ENCODE assay signal across 1 cellular context in the genomic region with DNA sequence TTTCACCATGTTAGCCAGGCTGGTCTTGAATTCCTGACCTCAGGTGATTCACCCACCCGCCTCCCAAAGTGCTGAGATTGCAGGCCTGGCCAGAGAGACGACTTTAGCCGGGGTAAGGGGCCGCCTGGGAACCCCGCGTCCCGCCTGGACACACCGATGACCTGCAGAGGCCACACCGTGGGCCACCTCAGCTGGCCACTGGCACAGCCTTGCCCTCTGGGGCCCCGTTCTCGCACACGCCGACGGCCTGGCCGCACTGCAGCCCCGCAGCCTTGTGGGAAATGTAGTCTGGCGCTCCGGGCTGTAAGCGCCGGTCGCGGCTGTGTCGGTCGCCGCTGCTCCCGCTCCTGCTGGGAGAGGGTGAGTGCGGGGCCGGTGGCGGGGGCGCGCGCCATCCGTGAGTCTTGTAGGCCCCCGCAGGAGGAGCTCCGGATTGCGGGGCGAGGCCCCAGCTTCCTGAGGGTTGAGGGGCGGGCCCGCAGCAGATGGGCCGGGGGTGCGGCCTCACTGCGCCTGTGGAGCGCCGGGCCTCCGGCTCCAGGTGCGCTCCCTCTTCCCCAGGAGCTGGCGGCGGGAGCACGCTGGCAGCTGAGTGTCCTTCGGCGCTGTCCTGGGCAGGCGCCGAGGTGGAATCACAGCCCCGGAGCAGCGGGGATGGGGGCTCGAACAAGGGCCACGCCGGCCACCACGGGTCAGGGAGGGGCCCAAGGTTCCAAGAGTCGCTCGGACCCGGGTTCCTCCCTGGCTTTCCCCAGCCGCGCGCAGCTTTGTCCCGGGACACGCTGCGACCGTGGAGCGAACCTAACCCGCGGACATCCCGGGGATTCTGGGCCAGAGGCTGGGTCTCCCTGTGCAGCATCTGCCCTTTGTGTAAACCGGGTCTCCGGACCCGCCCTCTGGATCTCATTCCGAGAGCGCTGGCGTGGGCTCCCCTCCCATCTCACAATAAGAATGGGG.
TF ChIP-seq lines count a peak whose summit lies in the region.

A gene (plus strand): TSS at position 299 of the 957 bp plus-strand sequence. CDS start 35,401 bp downstream, outside the sequence.

TF ChIP-seq in HepG2, 621 proteins besides CTCF, POLR2A, EP300 and RAD21 (continued from another document and continues in another):
- TF ChIP-seq, protein P1, sequence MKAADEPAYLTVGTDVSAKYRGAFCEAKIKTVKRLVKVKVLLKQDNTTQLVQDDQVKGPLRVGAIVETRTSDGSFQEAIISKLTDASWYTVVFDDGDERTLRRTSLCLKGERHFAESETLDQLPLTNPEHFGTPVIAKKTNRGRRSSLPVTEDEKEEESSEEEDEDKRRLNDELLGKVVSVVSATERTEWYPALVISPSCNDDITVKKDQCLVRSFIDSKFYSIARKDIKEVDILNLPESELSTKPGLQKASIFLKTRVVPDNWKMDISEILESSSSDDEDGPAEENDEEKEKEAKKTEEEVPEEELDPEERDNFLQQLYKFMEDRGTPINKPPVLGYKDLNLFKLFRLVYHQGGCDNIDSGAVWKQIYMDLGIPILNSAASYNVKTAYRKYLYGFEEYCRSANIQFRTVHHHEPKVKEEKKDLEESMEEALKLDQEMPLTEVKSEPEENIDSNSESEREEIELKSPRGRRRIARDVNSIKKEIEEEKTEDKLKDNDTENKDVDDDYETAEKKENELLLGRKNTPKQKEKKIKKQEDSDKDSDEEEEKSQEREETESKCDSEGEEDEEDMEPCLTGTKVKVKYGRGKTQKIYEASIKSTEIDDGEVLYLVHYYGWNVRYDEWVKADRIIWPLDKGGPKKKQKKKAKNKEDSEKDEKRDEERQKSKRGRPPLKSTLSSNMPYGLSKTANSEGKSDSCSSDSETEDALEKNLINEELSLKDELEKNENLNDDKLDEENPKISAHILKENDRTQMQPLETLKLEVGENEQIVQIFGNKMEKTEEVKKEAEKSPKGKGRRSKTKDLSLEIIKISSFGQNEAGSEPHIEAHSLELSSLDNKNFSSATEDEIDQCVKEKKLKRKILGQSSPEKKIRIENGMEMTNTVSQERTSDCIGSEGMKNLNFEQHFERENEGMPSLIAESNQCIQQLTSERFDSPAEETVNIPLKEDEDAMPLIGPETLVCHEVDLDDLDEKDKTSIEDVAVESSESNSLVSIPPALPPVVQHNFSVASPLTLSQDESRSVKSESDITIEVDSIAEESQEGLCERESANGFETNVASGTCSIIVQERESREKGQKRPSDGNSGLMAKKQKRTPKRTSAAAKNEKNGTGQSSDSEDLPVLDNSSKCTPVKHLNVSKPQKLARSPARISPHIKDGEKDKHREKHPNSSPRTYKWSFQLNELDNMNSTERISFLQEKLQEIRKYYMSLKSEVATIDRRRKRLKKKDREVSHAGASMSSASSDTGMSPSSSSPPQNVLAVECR (CRISPR knock-in tag; IDR thresholded peaks at IDR 0.05; ENCODE audit: borderline replicate concordance) = peak; percentile 52; the same call in 1 of the 2 replicates
- TF ChIP-seq FOXK1 (CRISPR knock-in tag; IDR thresholded peaks at IDR 0.05; ENCODE audit: borderline replicate concordance, low read depth) (peak; percentile 30; the same call in 1 of the 2 replicates), ZNF543 (CRISPR knock-in tag; IDR thresholded peaks at IDR 0.05) (no peak), YEATS4 (CRISPR knock-in tag; IDR thresholded peaks at IDR 0.05; ENCODE audit: borderline replicate concordance) (peak; percentile 74; the same call in 1 of the 2 replicates), NFKB2 (CRISPR knock-in tag; IDR thresholded peaks at IDR 0.05; ENCODE audit: borderline replicate concordance) (peak; percentile 47; the same call in 1 of the 2 replicates), ZNF781 (CRISPR knock-in tag; IDR thresholded peaks at IDR 0.05; ENCODE audit: borderline replicate concordance, not compliant biosample characterization) (no peak), ZNF777 (CRISPR knock-in tag; IDR thresholded peaks at IDR 0.05) (peak; percentile 72), SMC3 (IDR thresholded peaks at IDR 0.05; ENCODE audit: low read length) (no peak), HNRNPLL (IDR thresholded peaks at IDR 0.05; ENCODE audit: low read depth, low read length, poor library complexity, severe bottlenecking) (peak; percentile 80), KLF9 (CRISPR knock-in tag; IDR thresholded peaks at IDR 0.05; ENCODE audit: low read depth) (no peak), NCOR1 (IDR thresholded peaks at IDR 0.05; ENCODE audit: borderline replicate concordance, low read length) (no peak), NRL (CRISPR knock-in tag; IDR thresholded peaks at IDR 0.05; ENCODE audit: borderline replicate concordance) (peak; percentile 38; the same call in 1 of the 2 replicates), EZH2 (conservative IDR thresholded peaks at IDR 0.05; ENCODE audit: low read depth, low read length) (no peak), U2AF1 (optimal IDR thresholded peaks at IDR 0.05; ENCODE audit: low read depth, low read length) (no peak), ZNF263 (CRISPR knock-in tag; IDR thresholded peaks at IDR 0.05) (peak; percentile 85), MED13 (CRISPR knock-in tag; IDR thresholded peaks at IDR 0.05) (0 out of 2 replicates have a peak, but pooled peaks have one; percentile 23), HNRNPL (IDR thresholded peaks at IDR 0.05; ENCODE audit: low read depth, low read length) (peak; percentile 78; the same call in 1 of the 2 replicates), SOX6 (IDR thresholded peaks at IDR 0.05) (no peak), SOX6 (CRISPR knock-in tag; IDR thresholded peaks at IDR 0.05) (peak; percentile 36), ZNF274 (CRISPR knock-in tag; IDR thresholded peaks at IDR 0.05) (0 out of 2 replicates have a peak, but pooled peaks have one; percentile 69), HOXA5 (CRISPR knock-in tag; IDR thresholded peaks at IDR 0.05) (0 out of 2 replicates have a peak, but pooled peaks have one; percentile 25), PAF1 (CRISPR knock-in tag; IDR thresholded peaks at IDR 0.05) (no peak), ZNF501 (CRISPR knock-in tag; IDR thresholded peaks at IDR 0.05) (0 out of 2 replicates have a peak, but pooled peaks have one; percentile 41)
- TF ChIP-seq, protein P2, sequence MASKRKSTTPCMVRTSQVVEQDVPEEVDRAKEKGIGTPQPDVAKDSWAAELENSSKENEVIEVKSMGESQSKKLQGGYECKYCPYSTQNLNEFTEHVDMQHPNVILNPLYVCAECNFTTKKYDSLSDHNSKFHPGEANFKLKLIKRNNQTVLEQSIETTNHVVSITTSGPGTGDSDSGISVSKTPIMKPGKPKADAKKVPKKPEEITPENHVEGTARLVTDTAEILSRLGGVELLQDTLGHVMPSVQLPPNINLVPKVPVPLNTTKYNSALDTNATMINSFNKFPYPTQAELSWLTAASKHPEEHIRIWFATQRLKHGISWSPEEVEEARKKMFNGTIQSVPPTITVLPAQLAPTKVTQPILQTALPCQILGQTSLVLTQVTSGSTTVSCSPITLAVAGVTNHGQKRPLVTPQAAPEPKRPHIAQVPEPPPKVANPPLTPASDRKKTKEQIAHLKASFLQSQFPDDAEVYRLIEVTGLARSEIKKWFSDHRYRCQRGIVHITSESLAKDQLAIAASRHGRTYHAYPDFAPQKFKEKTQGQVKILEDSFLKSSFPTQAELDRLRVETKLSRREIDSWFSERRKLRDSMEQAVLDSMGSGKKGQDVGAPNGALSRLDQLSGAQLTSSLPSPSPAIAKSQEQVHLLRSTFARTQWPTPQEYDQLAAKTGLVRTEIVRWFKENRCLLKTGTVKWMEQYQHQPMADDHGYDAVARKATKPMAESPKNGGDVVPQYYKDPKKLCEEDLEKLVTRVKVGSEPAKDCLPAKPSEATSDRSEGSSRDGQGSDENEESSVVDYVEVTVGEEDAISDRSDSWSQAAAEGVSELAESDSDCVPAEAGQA (IDR thresholded peaks at IDR 0.05; ENCODE audit: low read depth) = no peak
- TF ChIP-seq, protein P2 (CRISPR knock-in tag; IDR thresholded peaks at IDR 0.05; ENCODE audit: borderline replicate concordance) = peak; percentile 57; the same call in 1 of the 2 replicates
- TF ChIP-seq, protein P3, sequence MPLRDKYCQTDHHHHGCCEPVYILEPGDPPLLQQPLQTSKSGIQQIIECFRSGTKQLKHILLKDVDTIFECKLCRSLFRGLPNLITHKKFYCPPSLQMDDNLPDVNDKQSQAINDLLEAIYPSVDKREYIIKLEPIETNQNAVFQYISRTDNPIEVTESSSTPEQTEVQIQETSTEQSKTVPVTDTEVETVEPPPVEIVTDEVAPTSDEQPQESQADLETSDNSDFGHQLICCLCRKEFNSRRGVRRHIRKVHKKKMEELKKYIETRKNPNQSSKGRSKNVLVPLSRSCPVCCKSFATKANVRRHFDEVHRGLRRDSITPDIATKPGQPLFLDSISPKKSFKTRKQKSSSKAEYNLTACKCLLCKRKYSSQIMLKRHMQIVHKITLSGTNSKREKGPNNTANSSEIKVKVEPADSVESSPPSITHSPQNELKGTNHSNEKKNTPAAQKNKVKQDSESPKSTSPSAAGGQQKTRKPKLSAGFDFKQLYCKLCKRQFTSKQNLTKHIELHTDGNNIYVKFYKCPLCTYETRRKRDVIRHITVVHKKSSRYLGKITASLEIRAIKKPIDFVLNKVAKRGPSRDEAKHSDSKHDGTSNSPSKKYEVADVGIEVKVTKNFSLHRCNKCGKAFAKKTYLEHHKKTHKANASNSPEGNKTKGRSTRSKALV (CRISPR knock-in tag; IDR thresholded peaks at IDR 0.05) = peak; percentile 72; the same call in 1 of the 2 replicates
- TF ChIP-seq, protein P4, sequence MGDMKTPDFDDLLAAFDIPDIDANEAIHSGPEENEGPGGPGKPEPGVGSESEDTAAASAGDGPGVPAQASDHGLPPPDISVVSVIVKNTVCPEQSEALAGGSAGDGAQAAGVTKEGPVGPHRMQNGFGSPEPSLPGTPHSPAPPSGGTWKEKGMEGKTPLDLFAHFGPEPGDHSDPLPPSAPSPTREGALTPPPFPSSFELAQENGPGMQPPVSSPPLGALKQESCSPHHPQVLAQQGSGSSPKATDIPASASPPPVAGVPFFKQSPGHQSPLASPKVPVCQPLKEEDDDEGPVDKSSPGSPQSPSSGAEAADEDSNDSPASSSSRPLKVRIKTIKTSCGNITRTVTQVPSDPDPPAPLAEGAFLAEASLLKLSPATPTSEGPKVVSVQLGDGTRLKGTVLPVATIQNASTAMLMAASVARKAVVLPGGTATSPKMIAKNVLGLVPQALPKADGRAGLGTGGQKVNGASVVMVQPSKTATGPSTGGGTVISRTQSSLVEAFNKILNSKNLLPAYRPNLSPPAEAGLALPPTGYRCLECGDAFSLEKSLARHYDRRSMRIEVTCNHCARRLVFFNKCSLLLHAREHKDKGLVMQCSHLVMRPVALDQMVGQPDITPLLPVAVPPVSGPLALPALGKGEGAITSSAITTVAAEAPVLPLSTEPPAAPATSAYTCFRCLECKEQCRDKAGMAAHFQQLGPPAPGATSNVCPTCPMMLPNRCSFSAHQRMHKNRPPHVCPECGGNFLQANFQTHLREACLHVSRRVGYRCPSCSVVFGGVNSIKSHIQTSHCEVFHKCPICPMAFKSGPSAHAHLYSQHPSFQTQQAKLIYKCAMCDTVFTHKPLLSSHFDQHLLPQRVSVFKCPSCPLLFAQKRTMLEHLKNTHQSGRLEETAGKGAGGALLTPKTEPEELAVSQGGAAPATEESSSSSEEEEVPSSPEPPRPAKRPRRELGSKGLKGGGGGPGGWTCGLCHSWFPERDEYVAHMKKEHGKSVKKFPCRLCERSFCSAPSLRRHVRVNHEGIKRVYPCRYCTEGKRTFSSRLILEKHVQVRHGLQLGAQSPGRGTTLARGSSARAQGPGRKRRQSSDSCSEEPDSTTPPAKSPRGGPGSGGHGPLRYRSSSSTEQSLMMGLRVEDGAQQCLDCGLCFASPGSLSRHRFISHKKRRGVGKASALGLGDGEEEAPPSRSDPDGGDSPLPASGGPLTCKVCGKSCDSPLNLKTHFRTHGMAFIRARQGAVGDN (CRISPR knock-in tag; IDR thresholded peaks at IDR 0.05) = peak; percentile 74
- TF ChIP-seq, protein P5, sequence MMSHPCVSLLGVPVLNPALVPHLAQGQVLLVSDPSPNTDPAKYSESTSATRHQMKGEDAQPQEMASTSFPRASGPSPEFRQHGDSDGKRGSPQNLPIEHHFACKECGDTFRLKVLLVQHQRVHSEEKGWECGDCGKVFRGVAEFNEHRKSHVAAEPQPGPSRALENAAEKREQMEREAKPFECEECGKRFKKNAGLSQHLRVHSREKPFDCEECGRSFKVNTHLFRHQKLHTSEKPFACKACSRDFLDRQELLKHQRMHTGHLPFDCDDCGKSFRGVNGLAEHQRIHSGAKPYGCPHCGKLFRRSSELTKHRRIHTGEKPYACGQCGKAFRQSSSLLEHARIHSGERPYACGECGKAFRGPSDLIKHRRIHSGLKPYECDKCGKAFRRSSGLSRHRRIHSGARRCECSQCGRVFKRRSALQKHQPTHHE (CRISPR knock-in tag; IDR thresholded peaks at IDR 0.05; ENCODE audit: borderline replicate concordance) = no peak
- TF ChIP-seq, protein P6, sequence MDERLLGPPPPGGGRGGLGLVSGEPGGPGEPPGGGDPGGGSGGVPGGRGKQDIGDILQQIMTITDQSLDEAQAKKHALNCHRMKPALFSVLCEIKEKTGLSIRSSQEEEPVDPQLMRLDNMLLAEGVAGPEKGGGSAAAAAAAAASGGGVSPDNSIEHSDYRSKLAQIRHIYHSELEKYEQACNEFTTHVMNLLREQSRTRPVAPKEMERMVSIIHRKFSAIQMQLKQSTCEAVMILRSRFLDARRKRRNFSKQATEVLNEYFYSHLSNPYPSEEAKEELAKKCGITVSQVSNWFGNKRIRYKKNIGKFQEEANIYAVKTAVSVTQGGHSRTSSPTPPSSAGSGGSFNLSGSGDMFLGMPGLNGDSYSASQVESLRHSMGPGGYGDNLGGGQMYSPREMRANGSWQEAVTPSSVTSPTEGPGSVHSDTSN (CRISPR knock-in tag; IDR thresholded peaks at IDR 0.05) = no peak
- TF ChIP-seq, protein P7, sequence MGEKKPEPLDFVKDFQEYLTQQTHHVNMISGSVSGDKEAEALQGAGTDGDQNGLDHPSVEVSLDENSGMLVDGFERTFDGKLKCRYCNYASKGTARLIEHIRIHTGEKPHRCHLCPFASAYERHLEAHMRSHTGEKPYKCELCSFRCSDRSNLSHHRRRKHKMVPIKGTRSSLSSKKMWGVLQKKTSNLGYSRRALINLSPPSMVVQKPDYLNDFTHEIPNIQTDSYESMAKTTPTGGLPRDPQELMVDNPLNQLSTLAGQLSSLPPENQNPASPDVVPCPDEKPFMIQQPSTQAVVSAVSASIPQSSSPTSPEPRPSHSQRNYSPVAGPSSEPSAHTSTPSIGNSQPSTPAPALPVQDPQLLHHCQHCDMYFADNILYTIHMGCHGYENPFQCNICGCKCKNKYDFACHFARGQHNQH (CRISPR knock-in tag; IDR thresholded peaks at IDR 0.05) = no peak
- TF ChIP-seq, protein P8, sequence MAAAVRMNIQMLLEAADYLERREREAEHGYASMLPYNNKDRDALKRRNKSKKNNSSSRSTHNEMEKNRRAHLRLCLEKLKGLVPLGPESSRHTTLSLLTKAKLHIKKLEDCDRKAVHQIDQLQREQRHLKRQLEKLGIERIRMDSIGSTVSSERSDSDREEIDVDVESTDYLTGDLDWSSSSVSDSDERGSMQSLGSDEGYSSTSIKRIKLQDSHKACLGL (CRISPR knock-in tag; IDR thresholded peaks at IDR 0.05) = peak; percentile 71
